In genomic region chr11:94543695-94544581, GRCh38 we compare ENCODE assay signal across 8 cellular contexts. TPM values are rescaled to one million over a fixed set of nuclear protein-coding genes. Genes with fewer than 3 reads are reported as not detected.
DNase-seq lines count a peak whose midpoint lies in the region; ATAC-seq and TF ChIP-seq lines count a peak whose summit lies in the region.

Gene FUT4, plus strand, starts transcription at chr11:94543921. Its CDS starts 213 bp downstream, at chr11:94544134.

- peak within 1 kb of the TSS; percentile 78 for H3K4me2 ChIP-seq in KMS-11

- peak within 1 kb of the TSS; percentile 93 for H3K27ac ChIP-seq in KMS-11
- peak within 1 kb of the TSS; percentile 90 to 98 (median 93) for H3K27ac ChIP-seq in thyroid gland

- no peak within 1 kb of the TSS for H3K4me3 ChIP-seq in KMS-11 (IDR thresholded peaks at IDR 0.05; ENCODE audit: insufficient read depth, low read depth, low read length)
- peak within 1 kb of the TSS; percentile 8 to 78 (median 63) for H3K4me3 ChIP-seq in thyroid gland (replicated peaks in 1 of 3)

- H3K27me3 ChIP-seq in KMS-11 (ENCODE audit: insufficient read depth, low read depth) (no peaks in the 10 kb centered on the region), thyroid gland (no peaks in the 10 kb centered on the region)

- H3K9me3 Mint-ChIP-seq in activated naive CD4-positive, alpha-beta T cell treated with anti-CD3 and anti-CD28 coated beads, Interleukin-2, amount 50 U/mL, for 24 hours, result no peaks in the 10 kb centered on the region
- H3K9me3 Mint-ChIP-seq in osteocyte (ENCODE audit: unreplicated experiment), result no peaks in the 10 kb centered on the region

- peak; percentile 89 for DNase-seq in ELR (ENCODE audit: low read depth)
- peak; percentile 82 for DNase-seq in SK-N-DZ (ENCODE audit: low spot score)
- DNase-seq in glomerular visceral epithelial cell (ENCODE audit: extremely low spot score), result peak; percentile 88
- peak; percentile 90 for DNase-seq in osteocyte (ENCODE audit: extremely low spot score, unreplicated experiment)
- peak; percentile 93 to 95 for DNase-seq in thyroid gland

- H3K4me1 Mint-ChIP-seq in activated naive CD4-positive, alpha-beta T cell treated with anti-CD3 and anti-CD28 coated beads, Interleukin-2, amount 50 U/mL, for 24 hours, result peaks cover 43% of the 10 kb centered on the region
- H3K4me1 Mint-ChIP-seq in osteocyte (ENCODE audit: unreplicated experiment), result peaks cover 33% of the 10 kb centered on the region

- no peaks in the 10 kb centered on the region for H3K79me2 ChIP-seq in KMS-11 (ENCODE audit: insufficient read depth, low read depth)

- H3K9me3 ChIP-seq in thyroid gland, result no peaks in the 10 kb centered on the region

- WGBS in thyroid gland, 2 donors, result 0 to 1% methylated on average over 36 to 58 of the region's 101 CpGs

- peak within 1 kb of the TSS; percentile 90 for H3K9ac ChIP-seq in KMS-11

- no peaks in the 10 kb centered on the region for H3K36me3 Mint-ChIP-seq in activated naive CD4-positive, alpha-beta T cell treated with anti-CD3 and anti-CD28 coated beads, Interleukin-2, amount 50 U/mL, for 24 hours
- H3K36me3 Mint-ChIP-seq in osteocyte (ENCODE audit: unreplicated experiment), result no peaks in the 10 kb centered on the region

- peak within 1 kb of the TSS; percentile 99 for H3K4me3 Mint-ChIP-seq in activated naive CD4-positive, alpha-beta T cell treated with anti-CD3 and anti-CD28 coated beads, Interleukin-2, amount 50 U/mL, for 24 hours
- H3K4me3 Mint-ChIP-seq in osteocyte (ENCODE audit: unreplicated experiment), result peak within 1 kb of the TSS; percentile 90

- peak within 1 kb of the TSS; percentile 79 for H2AFZ ChIP-seq in KMS-11 (ENCODE audit: low read depth)

- peak; percentile 81 for ATAC-seq in GM21786 (IDR thresholded peaks at IDR 0.05; ENCODE audit: unreplicated experiment)

- TF ChIP-seq POLR2A in thyroid gland (IDR thresholded peaks at IDR 0.05), result peak in 1 of 2 donors; percentile 84

- peaks cover 3% of the 10 kb centered on the region for H3K27me3 Mint-ChIP-seq in activated naive CD4-positive, alpha-beta T cell treated with anti-CD3 and anti-CD28 coated beads, Interleukin-2, amount 50 U/mL, for 24 hours
- no peaks in the 10 kb centered on the region for H3K27me3 Mint-ChIP-seq in osteocyte (ENCODE audit: unreplicated experiment)

- TF ChIP-seq CTCF in KMS-11 (conservative IDR thresholded peaks at IDR 0.05; ENCODE audit: low read depth, low read length), result no peak
- no peak for TF ChIP-seq CTCF in osteocyte (IDR thresholded peaks at IDR 0.05)
- TF ChIP-seq CTCF in thyroid gland (IDR thresholded peaks at IDR 0.05), result no peak

- intact Hi-C loops in thyroid gland (cut with DNase I), result no loop called here

- H4K20me1 ChIP-seq in KMS-11 (ENCODE audit: insufficient read depth), result no peaks in the 10 kb centered on the region

- peak within 1 kb of the TSS; percentile 99 for H3K27ac Mint-ChIP-seq in activated naive CD4-positive, alpha-beta T cell treated with anti-CD3 and anti-CD28 coated beads, Interleukin-2, amount 50 U/mL, for 24 hours
- H3K27ac Mint-ChIP-seq in osteocyte (ENCODE audit: unreplicated experiment), result peak within 1 kb of the TSS; percentile 98

- H3K4me1 ChIP-seq in KMS-11 (ENCODE audit: low read depth, poor library complexity, severe bottlenecking) (peaks cover 7% of the 10 kb centered on the region), thyroid gland (peaks cover 11 to 29% of the 10 kb centered on the region in 2 donors)

- no peaks in the 10 kb centered on the region for H3K36me3 ChIP-seq in KMS-11 (ENCODE audit: insufficient read depth)
- H3K36me3 ChIP-seq in thyroid gland, result no peaks in the 10 kb centered on the region

RNA-seq across cellular contexts. Expression of gene FUT4, which starts in this region (rescaled TPM):
- 1.3 TPM in 2 replicates for polyA plus RNA-seq in SK-N-DZ (2014; cell fraction: cytosol; rRNA removed)
- polyA plus RNA-seq in SK-N-DZ (2014; cell fraction: nucleus; rRNA removed), result 0.76 and 1.5 TPM in 2 replicates
- total RNA-seq in osteocyte (2.8 and 3.0 TPM in 2 replicates), thyroid gland (1 to 10 TPM; 3.8 to 7.4 (median 6.0) TPM)
